In genomic region chr11:27505781-27506180, GRCh38 we compare ENCODE assay signal across 8 cellular contexts. TPM values are rescaled to one million over a fixed set of nuclear protein-coding genes. Genes with fewer than 3 reads are reported as not detected.
DNase-seq lines count a peak whose midpoint lies in the region; TF ChIP-seq lines count a peak whose summit lies in the region.

No MANE protein-coding gene starts in this region.

- peak overlapping the region; percentile 79 for H3K4me3 ChIP-seq in HL-60 (replicated peaks; ENCODE audit: insufficient read depth, low read length)
- peak overlapping the region; percentile 85 to 92 (median 89) for H3K4me3 ChIP-seq in breast epithelium
- peak overlapping the region; percentile 100 for H3K4me3 ChIP-seq in mucosa of rectum (ENCODE audit: low read length in 2 of 2)

- TF ChIP-seq POLR2A in breast epithelium (IDR thresholded peaks at IDR 0.05): no peak

- no peaks in the 10 kb centered on the region for H3K9me3 Mint-ChIP-seq in activated CD4-positive, alpha-beta T cell treated with anti-CD3 and anti-CD28 coated beads, Interleukin-2, amount 10 ng/mL, durations not matched to agents 7 days and 5 days

- H3K4me1 ChIP-seq in breast epithelium: no peaks in the 10 kb centered on the region
- H3K4me1 ChIP-seq in mucosa of rectum (ENCODE audit: control insufficient read depth in 2 of 2, insufficient read depth in 2 of 2, low read length in 2 of 2): peaks cover 13 to 17% of the 10 kb centered on the region in 2 donors

- peaks cover 16% of the 10 kb centered on the region for H3K36me3 Mint-ChIP-seq in activated CD4-positive, alpha-beta T cell treated with anti-CD3 and anti-CD28 coated beads, Interleukin-2, amount 10 ng/mL, durations not matched to agents 7 days and 5 days (ENCODE audit: low read depth)

- no peaks in the 10 kb centered on the region for H3K9me3 ChIP-seq in breast epithelium
- H3K9me3 ChIP-seq in mucosa of rectum (ENCODE audit: control insufficient read depth in 2 of 2, low read length in 2 of 2): no peaks in the 10 kb centered on the region

- H3K27me3 ChIP-seq in HL-60 (ENCODE audit: insufficient read depth, poor library complexity, severe bottlenecking) (no peaks in the 10 kb centered on the region), breast epithelium (no peaks in the 10 kb centered on the region), mucosa of rectum (ENCODE audit: control insufficient read depth in 2 of 2, insufficient read depth in 2 of 2, low read length in 2 of 2) (no peaks in the 10 kb centered on the region)

- POLR2A ChIA-PET in activated CD4-positive, alpha-beta T cell treated with anti-CD3 and anti-CD28 coated beads, Interleukin-2, amount 10 ng/mL, durations not matched to agents 7 days and 5 days (lab: Charles Lee): no interaction called here

- intact Hi-C loops in breast epithelium (cut with DNase I; ENCODE audit: low total_unique reads): no loop called here

- TF ChIP-seq CTCF in HL-60 (IDR thresholded peaks at IDR 0.05; ENCODE audit: insufficient read depth, low read length) (no peak), breast epithelium (IDR thresholded peaks at IDR 0.05) (no peak)

- no peak for DNase-seq in activated CD4-positive, alpha-beta T cell treated with anti-CD3 and anti-CD28 coated beads, Interleukin-2, amount 10 ng/mL, durations not matched to agents 7 days and 5 days
- DNase-seq in activated CD4-positive, alpha-beta T cell treated with anti-CD3 and anti-CD28 coated beads for 48 hours: no peak
- DNase-seq in HL-60 (ENCODE audit: low read depth in 1 of 2, low spot score in 1 of 2): no peak
- no peak for DNase-seq in breast epithelium (ENCODE audit: low spot score in 2 of 2)
- DNase-seq in DMS79 treated with DMSO at 0.1 percent for 48 hours (lab: John Stamatoyannopoulos, UW): no peak
- DNase-seq in NCI-H510A (lab: John Stamatoyannopoulos, UW): no peak
- no peak for DNase-seq in anterior cingulate cortex (lab: John Stamatoyannopoulos, UW)

- H3K36me3 ChIP-seq in breast epithelium (no peaks in the 10 kb centered on the region), mucosa of rectum (ENCODE audit: control insufficient read depth in 2 of 2, insufficient read depth in 2 of 2, low read length in 2 of 2) (peaks cover 9% of the 10 kb centered on the region in 2 donors)

- H3K4me3 Mint-ChIP-seq in activated CD4-positive, alpha-beta T cell treated with anti-CD3 and anti-CD28 coated beads, Interleukin-2, amount 10 ng/mL, durations not matched to agents 7 days and 5 days: peak overlapping the region; percentile 100

- H3K27ac ChIP-seq in HL-60 (replicated peaks): peak overlapping the region; percentile 89
- peak overlapping the region; percentile 95 to 96 for H3K27ac ChIP-seq in breast epithelium
- H3K27ac ChIP-seq in mucosa of rectum (ENCODE audit: low read depth in 2 of 2, low read length in 2 of 2): peak overlapping the region; percentile 85 to 88

- peak overlapping the region; percentile 93 to 95 for H3K9ac ChIP-seq in mucosa of rectum (ENCODE audit: low read depth in 1 of 2, low read length in 2 of 2)

- H3K27me3 Mint-ChIP-seq in activated CD4-positive, alpha-beta T cell treated with anti-CD3 and anti-CD28 coated beads, Interleukin-2, amount 10 ng/mL, durations not matched to agents 7 days and 5 days: no peaks in the 10 kb centered on the region

- peaks cover 40% of the 10 kb centered on the region for H3K4me1 Mint-ChIP-seq in activated CD4-positive, alpha-beta T cell treated with anti-CD3 and anti-CD28 coated beads, Interleukin-2, amount 10 ng/mL, durations not matched to agents 7 days and 5 days

- CTCF ChIA-PET in activated CD4-positive, alpha-beta T cell treated with anti-CD3 and anti-CD28 coated beads, Interleukin-2, amount 10 ng/mL, durations not matched to agents 7 days and 5 days (lab: Charles Lee): no interaction called here

- peak overlapping the region; percentile 100 for H3K27ac Mint-ChIP-seq in activated CD4-positive, alpha-beta T cell treated with anti-CD3 and anti-CD28 coated beads, Interleukin-2, amount 10 ng/mL, durations not matched to agents 7 days and 5 days

RNA-seq across cellular contexts. Expression of gene LIN7C, which starts 0.8 kb away (rescaled TPM):
- total RNA-seq in activated CD4-positive, alpha-beta T cell treated with anti-CD3 and anti-CD28 coated beads, Interleukin-2, amount 10 ng/mL, durations not matched to agents 7 days and 5 days: 10 to 100 TPM; 22.3 to 24.5 TPM
- total RNA-seq in breast epithelium: 10 to 100 TPM; 26.6 to 43.8 (median 38.0) TPM

RNA-seq across cellular contexts. Expression of gene LGR4, which starts 33.2 kb away (rescaled TPM):
- total RNA-seq in activated CD4-positive, alpha-beta T cell treated with anti-CD3 and anti-CD28 coated beads, Interleukin-2, amount 10 ng/mL, durations not matched to agents 7 days and 5 days: under 1 TPM; 0.12 to 0.29 TPM
- total RNA-seq in breast epithelium: 10 to 100 TPM; 28.5 to 93.7 (median 34.2) TPM

Comparison
In these comparisons a context has a peak if more than half of its experiments do, and no peak if none do; other contexts are left out.
1. RNA of gene LGR4, which starts 33.2 kb away (total RNA-seq): 28.5 to 93.7 TPM in breast epithelium; 0.12 to 0.29 TPM in activated CD4-positive, alpha-beta T cell treated with anti-CD3 and anti-CD28 coated beads, Interleukin-2, amount 10 ng/mL, durations not matched to agents 7 days and 5 days; every median in the first group is over 10 times any median in the second.
2. Peak in every context shown above with its lines, with median percentiles within 50 percentile points of each other: H3K27ac ChIP-seq and H3K4me3 ChIP-seq.